ENCODE assay signal across 8 cellular contexts in genomic region chr1:46303872-46304326, GRCh38. TPM values are rescaled to one million over a fixed set of nuclear protein-coding genes. Genes with fewer than 3 reads are reported as not detected.
A peak's percentile ranks its signal among the peaks of the same experiment; 100 is the strongest.
DNase-seq lines count a peak whose midpoint lies in the region; ATAC-seq lines count a peak whose summit lies in the region.

No MANE protein-coding gene starts in this region.

- peak overlapping the region; percentile 95 for H3K27ac Mint-ChIP-seq in activated CD4-positive, alpha-beta memory T cell treated with anti-CD3 and anti-CD28 coated beads, Interleukin-2, amount 10 ng/mL, durations not matched to agents 7 days and 5 days
- peak overlapping the region; percentile 100 for H3K27ac Mint-ChIP-seq in stimulated activated naive CD8-positive, alpha-beta T cell treated with anti-CD3 and anti-CD28 coated beads, Interleukin-15, amount 100 ng/mL, for 72 hours

- CTCF ChIA-PET in activated CD4-positive, alpha-beta memory T cell treated with anti-CD3 and anti-CD28 coated beads, Interleukin-2, amount 10 ng/mL, durations not matched to agents 7 days and 5 days (lab: Charles Lee) = interaction anchor here (1.1 to 2.5 kb wide), 5 partner anchors 18 to 59 kb away, joined by 4 to 21 read pairs (median 7); partner anchors contain the start of genes NSUN4 and RAD54L

- POLR2A ChIA-PET in activated CD4-positive, alpha-beta memory T cell treated with anti-CD3 and anti-CD28 coated beads, Interleukin-2, amount 10 ng/mL, durations not matched to agents 7 days and 5 days (lab: Charles Lee) = interaction anchor here (0.6 to 2.9 kb wide), 22 partner anchors 10 to 1672 kb away, joined by 3 to 41 read pairs (median 6); partner anchors contain the start of genes NSUN4, POMGNT1 and RAD54L

- no peaks in the 10 kb centered on the region for H3K9me3 Mint-ChIP-seq in activated CD4-positive, alpha-beta memory T cell treated with anti-CD3 and anti-CD28 coated beads, Interleukin-2, amount 10 ng/mL, durations not matched to agents 7 days and 5 days
- H3K9me3 Mint-ChIP-seq in stimulated activated naive CD8-positive, alpha-beta T cell treated with anti-CD3 and anti-CD28 coated beads, Interleukin-15, amount 100 ng/mL, for 72 hours = no peaks in the 10 kb centered on the region

- ATAC-seq in stimulated activated naive CD8-positive, alpha-beta T cell treated with anti-CD3 and anti-CD28 coated beads, Interleukin-15, amount 100 ng/mL, for 72 hours = no peak
- ATAC-seq in HG03280 (IDR thresholded peaks at IDR 0.05; ENCODE audit: unreplicated experiment) = no peak
- no peak for ATAC-seq in GM18868 (IDR thresholded peaks at IDR 0.05; ENCODE audit: unreplicated experiment)

- H3K27me3 Mint-ChIP-seq in activated CD4-positive, alpha-beta memory T cell treated with anti-CD3 and anti-CD28 coated beads, Interleukin-2, amount 10 ng/mL, durations not matched to agents 7 days and 5 days = no peaks in the 10 kb centered on the region
- no peaks in the 10 kb centered on the region for H3K27me3 Mint-ChIP-seq in stimulated activated naive CD8-positive, alpha-beta T cell treated with anti-CD3 and anti-CD28 coated beads, Interleukin-15, amount 100 ng/mL, for 72 hours

- H3K36me3 Mint-ChIP-seq in activated CD4-positive, alpha-beta memory T cell treated with anti-CD3 and anti-CD28 coated beads, Interleukin-2, amount 10 ng/mL, durations not matched to agents 7 days and 5 days (ENCODE audit: low read depth) = peaks cover 32% of the 10 kb centered on the region

- peak; percentile 29 for DNase-seq in NCI-H2029 (lab: John Stamatoyannopoulos, UW)
- DNase-seq in NCI-H2029 treated with DMSO at 0.1 percent for 48 hours (lab: John Stamatoyannopoulos, UW) = no peak
- DNase-seq in activated CD4-positive, alpha-beta memory T cell treated with anti-CD3 and anti-CD28 coated beads, Interleukin-2, amount 10 ng/mL, durations not matched to agents 7 days and 5 days = no peak
- DNase-seq in stimulated activated naive CD8-positive, alpha-beta T cell treated with anti-CD3 and anti-CD28 coated beads, Interleukin-15, amount 100 ng/mL, for 72 hours = no peak
- no peak for DNase-seq in SW480 (ENCODE audit: low spot score)

- peak overlapping the region; percentile 95 for H3K4me3 ChIP-seq in iPS-11a (ENCODE audit: low read depth, low read length)

- H3K4me1 Mint-ChIP-seq in activated CD4-positive, alpha-beta memory T cell treated with anti-CD3 and anti-CD28 coated beads, Interleukin-2, amount 10 ng/mL, durations not matched to agents 7 days and 5 days = peaks cover 50% of the 10 kb centered on the region
- H3K4me1 Mint-ChIP-seq in stimulated activated naive CD8-positive, alpha-beta T cell treated with anti-CD3 and anti-CD28 coated beads, Interleukin-15, amount 100 ng/mL, for 72 hours = peaks cover 68% of the 10 kb centered on the region

- H3K4me3 Mint-ChIP-seq in activated CD4-positive, alpha-beta memory T cell treated with anti-CD3 and anti-CD28 coated beads, Interleukin-2, amount 10 ng/mL, durations not matched to agents 7 days and 5 days = peak overlapping the region; percentile 95
- H3K4me3 Mint-ChIP-seq in stimulated activated naive CD8-positive, alpha-beta T cell treated with anti-CD3 and anti-CD28 coated beads, Interleukin-15, amount 100 ng/mL, for 72 hours = peak overlapping the region; percentile 98 to 99

RNA-seq across cellular contexts. Expression of gene UQCRH, which starts 0.4 kb away (rescaled TPM):
- 100 to 1,000 TPM; 266 to 274 TPM for total RNA-seq in activated CD4-positive, alpha-beta memory T cell treated with anti-CD3 and anti-CD28 coated beads, Interleukin-2, amount 10 ng/mL, durations not matched to agents 7 days and 5 days

RNA-seq across cellular contexts. Expression of gene LRRC41, which starts 0.5 kb away (rescaled TPM):
- total RNA-seq in activated CD4-positive, alpha-beta memory T cell treated with anti-CD3 and anti-CD28 coated beads, Interleukin-2, amount 10 ng/mL, durations not matched to agents 7 days and 5 days = 10 to 100 TPM; 40.3 to 41.7 TPM

RNA-seq across cellular contexts. Expression of gene NSUN4, which starts 36.7 kb away (rescaled TPM):
- total RNA-seq in activated CD4-positive, alpha-beta memory T cell treated with anti-CD3 and anti-CD28 coated beads, Interleukin-2, amount 10 ng/mL, durations not matched to agents 7 days and 5 days = 10 to 100 TPM; 21.0 to 21.4 TPM

RNA-seq across cellular contexts. Expression of gene RAD54L, which starts 56.3 kb away (rescaled TPM):
- 10 to 100 TPM; 43.9 to 44.0 TPM for total RNA-seq in activated CD4-positive, alpha-beta memory T cell treated with anti-CD3 and anti-CD28 coated beads, Interleukin-2, amount 10 ng/mL, durations not matched to agents 7 days and 5 days
